8 cellular contexts compared by ENCODE assay signal in genomic region chr19:57410748-57411671, GRCh38. TPM values are rescaled to one million over a fixed set of nuclear protein-coding genes. Genes with fewer than 3 reads are reported as not detected.
DNase-seq lines count a peak whose midpoint lies in the region; ATAC-seq, FAIRE-seq and TF ChIP-seq lines count a peak whose summit lies in the region.

ZNF17 (plus strand) TSS chr19:57411161; CDS start chr19:57413616, 2,455 bp downstream.

- peak; percentile 82 for FAIRE-seq in kidney (lab: Jason Lieb, UNC)

- no peak for TF ChIP-seq CTCF in kidney (IDR thresholded peaks at IDR 0.05; ENCODE audit: borderline replicate concordance, extremely low read depth, insufficient read depth)

- peak within 1 kb of the TSS; percentile 93 to 99 for H3K4me3 ChIP-seq in kidney (ENCODE audit: low read length in 2 of 2)

- DNase-seq in AML-193 (lab: John Stamatoyannopoulos, UW), result peak; percentile 87 to 92
- DNase-seq in NCI-H460 (ENCODE audit: extremely low read depth, low read depth), result peak; percentile 83
- DNase-seq in cerebellar nuclear complex (lab: John Stamatoyannopoulos, UW), result peak; percentile 70 to 84
- peak; percentile 97 for DNase-seq in kidney
- DNase-seq in stimulated activated CD4-positive, alpha-beta T cell treated with anti-CD3 and anti-CD28 coated beads, Interleukin-15, amount 100 ng/mL, for 1 hour (ENCODE audit: low read depth in 1 of 2, low spot score in 1 of 2), result peak; percentile 80 to 81

- H3K4me1 ChIP-seq in kidney (ENCODE audit: control insufficient read depth in 1 of 2, insufficient read depth in 1 of 2, low read depth in 1 of 2, low read length in 2 of 2), result peaks cover 4 to 11% of the 10 kb centered on the region in 2 donors

- peaks cover 8 to 13% of the 10 kb centered on the region in 2 donors for H3K36me3 ChIP-seq in kidney (ENCODE audit: control insufficient read depth in 1 of 2, insufficient read depth in 2 of 2, low read length in 2 of 2)

- H3K9me3 ChIP-seq in kidney (ENCODE audit: control insufficient read depth in 1 of 2, low read length in 2 of 2), result no peaks in the 10 kb centered on the region

- H3K9ac ChIP-seq in kidney (ENCODE audit: low read length in 2 of 2), result peak within 1 kb of the TSS; percentile 79 to 83

- intact Hi-C loops in kidney (cut with DNase I), result no loop called here

- ATAC-seq in HG03378 (IDR thresholded peaks at IDR 0.05; ENCODE audit: unreplicated experiment), result peak; percentile 95
- ATAC-seq in activated CD4-positive, CD25-positive, alpha-beta regulatory T cell treated with anti-CD3 and anti-CD28 coated beads, Interleukin-2, amount 50 U/mL, for 24 hours, result peak; percentile 100

- H3K27ac ChIP-seq in kidney (ENCODE audit: low read depth in 2 of 2, low read length in 2 of 2), result no peak within 1 kb of the TSS

- peak; percentile 66 for TF ChIP-seq POLR2A in GM19099 (IDR thresholded peaks at IDR 0.05; ENCODE audit: extremely low read depth, insufficient read length, low read depth)

RNA-seq across cellular contexts. Expression of gene ZNF17, which starts in this region (rescaled TPM):
- total RNA-seq in NCI-H460 (2014; rRNA removed; shearing (Covaris generic)), result 3.9 and 4.7 TPM in 2 replicates
- 3.2 and 4.1 TPM in 2 replicates for polyA plus RNA-seq in NCI-H460 (2014; cell fraction: nucleus; rRNA removed)
- 17.7 TPM for total RNA-seq in kidney
- 3.6 TPM for polyA plus RNA-seq in kidney (ENCODE audit: insufficient read depth, low read depth, low replicate concordance)
